21 cellular contexts compared by ENCODE assay signal in genomic region chr12:69343357-69343756, GRCh38. TPM values are rescaled to one million over a fixed set of nuclear protein-coding genes. Genes with fewer than 3 reads are reported as not detected.
DNase-seq lines count a peak whose midpoint lies in the region; ATAC-seq and TF ChIP-seq lines count a peak whose summit lies in the region.
"Had no signal": no experiment of that assay in that cellular context is flagged by ENCODE, and none has a peak within 500 bp of the region (broad histone marks: within the 10 kb centered on the region; RNA-seq: fewer than 3 reads in every experiment).

No MANE protein-coding gene starts in this region.

- no peak for TF ChIP-seq CTCF in body of pancreas (IDR thresholded peaks at IDR 0.05)
- TF ChIP-seq CTCF in upper lobe of right lung (IDR thresholded peaks at IDR 0.05): no peak
- no peak for TF ChIP-seq CTCF in Caco-2 (IDR thresholded peaks at IDR 0.05; ENCODE audit: insufficient read depth in 1 of 2, low read depth in 1 of 2, low read length in 1 of 2, severe bottlenecking in 1 of 2, unreplicated experiment in 1 of 2)
- no peak for TF ChIP-seq CTCF in WERI-Rb-1 (IDR thresholded peaks at IDR 0.05; ENCODE audit: low read depth, low read length)

- H3K27me3 Mint-ChIP-seq in Caco-2 (ENCODE audit: insufficient read depth, unreplicated experiment): no peaks in the 10 kb centered on the region

- no peak overlapping the region for H3K4me3 Mint-ChIP-seq in Caco-2 (ENCODE audit: unreplicated experiment)
- H3K4me3 Mint-ChIP-seq: CD8-positive, alpha-beta T cell had no signal

- no peak overlapping the region for H3K4me3 ChIP-seq in body of pancreas
- no peak overlapping the region for H3K4me3 ChIP-seq in upper lobe of right lung
- H3K4me3 ChIP-seq in Caco-2 (ENCODE audit: low read depth, low read length): no peak overlapping the region
- no peak overlapping the region for H3K4me3 ChIP-seq in WERI-Rb-1 (ENCODE audit: low read depth, low read length)
- H3K4me3 ChIP-seq: MG63 had no signal

- no peak overlapping the region for H3K27ac Mint-ChIP-seq in Caco-2 (ENCODE audit: unreplicated experiment)
- H3K27ac Mint-ChIP-seq: CD8-positive, alpha-beta T cell had no signal

- H3K27me3 ChIP-seq in body of pancreas (no peaks in the 10 kb centered on the region), upper lobe of right lung (no peaks in the 10 kb centered on the region), Caco-2 (replicated peaks; ENCODE audit: control insufficient read depth, insufficient read depth, low read length) (no peaks in the 10 kb centered on the region), WERI-Rb-1 (ENCODE audit: insufficient read depth, low read depth, severe bottlenecking) (no peaks in the 10 kb centered on the region)
- H3K27me3 ChIP-seq: MG63 had no signal

- no peak for TF ChIP-seq POLR2A in body of pancreas (IDR thresholded peaks at IDR 0.05)

- DNase-seq in SKM-1 treated with dmso at 0.1 percent for 144 hours (lab: John Stamatoyannopoulos, UW; ENCODE audit: unreplicated experiment) (peak; percentile 22), SKM-1 (lab: John Stamatoyannopoulos, UW; ENCODE audit: unreplicated experiment) (no peak), NOMO-1 (lab: John Stamatoyannopoulos, UW; ENCODE audit: unreplicated experiment in 2 of 2) (peak; percentile 42 to 84), body of pancreas (no peak), upper lobe of right lung (no peak), Caco-2 (no peak), ecto neural progenitor cell (ENCODE audit: low spot score) (no peak), WERI-Rb-1 (no peak)
- DNase-seq: 8988T; BE2C; CD8-positive, alpha-beta T cell; DMS79; Kasumi-1; MG63; NCI-H1436; NCI-H1930; NCI-H226; NCI-H524; Right ventricle myocardium superior had no signal

- H3K36me3 ChIP-seq in body of pancreas (replicated peaks in 1 of 2; ENCODE audit: insufficient read depth in 1 of 2, low read depth in 2 of 2) (no peaks in the 10 kb centered on the region), upper lobe of right lung (no peaks in the 10 kb centered on the region), Caco-2 (ENCODE audit: control insufficient read depth, insufficient read depth, low read length) (no peaks in the 10 kb centered on the region), WERI-Rb-1 (no peaks in the 10 kb centered on the region)
- H3K36me3 ChIP-seq: BE2C, MG63 had no signal

- peaks cover 27% of the 10 kb centered on the region for H3K4me1 Mint-ChIP-seq in Caco-2 (ENCODE audit: low read depth, unreplicated experiment)

- H3K36me3 Mint-ChIP-seq in Caco-2 (ENCODE audit: insufficient read depth, unreplicated experiment): peaks cover 6% of the 10 kb centered on the region
- H3K36me3 Mint-ChIP-seq: CD8-positive, alpha-beta T cell had no signal

- CTCF ChIA-PET in Caco-2 (lab: Charles Lee): interaction anchor here (0.5 to 1.2 kb wide), 2 partner anchors 14 to 52 kb away, joined by 3 read pairs; no protein-coding TSS in a partner anchor

- H3K4me1 ChIP-seq in body of pancreas (peaks cover 90% of the 10 kb centered on the region), upper lobe of right lung (peaks cover 29% of the 10 kb centered on the region), Caco-2 (peaks cover 69% of the 10 kb centered on the region)
- H3K4me1 ChIP-seq: BE2C had no signal

- 49 to 52% methylated on average over 3 of the region's 3 CpGs for WGBS in body of pancreas, 2 donors

- no peaks in the 10 kb centered on the region for H3K9me3 ChIP-seq in body of pancreas
- H3K9me3 ChIP-seq in upper lobe of right lung: no peaks in the 10 kb centered on the region
- no peaks in the 10 kb centered on the region for H3K9me3 ChIP-seq in Caco-2
- no peaks in the 10 kb centered on the region for H3K9me3 ChIP-seq in WERI-Rb-1 (ENCODE audit: severe bottlenecking)
- H3K9me3 ChIP-seq: BE2C, MG63 had no signal

- H3K9me3 Mint-ChIP-seq in Caco-2 (ENCODE audit: unreplicated experiment): no peaks in the 10 kb centered on the region
- H3K9me3 Mint-ChIP-seq: CD8-positive, alpha-beta T cell had no signal

- no TSS peak for BruUV-seq in Caco-2 (replicated peaks; lab: Mats Ljungman, UMichigan)

- H3K27ac ChIP-seq in body of pancreas (peak overlapping the region; percentile 28 to 94 (median 80)), upper lobe of right lung (no peak overlapping the region), WERI-Rb-1 (no peak overlapping the region)

- POLR2A ChIA-PET in Caco-2 (lab: Charles Lee): interaction anchor here (1.1 kb wide), 1 partner anchor 10 kb away, joined by 3 read pairs; no protein-coding TSS in a partner anchor

- ATAC-seq in body of pancreas (no peak), upper lobe of right lung (peak; percentile 38)
- ATAC-seq: CD8-positive, alpha-beta T cell; SK-N-SH treated with all-trans-retinoic acid at 6 μM for 48 hours had no signal

- intact Hi-C loops in body of pancreas (cut with DNase I) (no loop called here), upper lobe of right lung (cut with DNase I) (no loop called here), Caco-2 (cut with micrococcal nuclease; ENCODE audit: unreplicated experiment) (no loop called here)

RNA-seq across cellular contexts. Expression of gene LYZ, which starts 4.8 kb away (rescaled TPM):
- total RNA-seq in body of pancreas (100 to 1,000 TPM in 1 of 2 donors, 10 to 100 TPM in 1; 18.8 to 118 TPM), upper lobe of right lung (1,056 TPM), Caco-2 (2022) (16.8 and 16.9 TPM in 2 replicates)
- total RNA-seq: H4 had no signal

RNA-seq across cellular contexts. Expression of gene YEATS4, which starts 16.2 kb away (rescaled TPM):
- total RNA-seq in body of pancreas: 10 to 100 TPM; 14.3 to 15.8 TPM
- total RNA-seq in upper lobe of right lung: 11.4 TPM
- 40.9 and 42.6 TPM in 2 replicates for total RNA-seq in Caco-2 (2022)

Comparison
In these comparisons a context has a peak if more than half of its experiments do, and no peak if none do; other contexts are left out.
1. DNase-seq: peak in SKM-1 treated with dmso at 0.1 percent for 144 hours (single experiment) and NOMO-1 (2 of 2); none in SKM-1 (single experiment), body of pancreas (0 of 4), upper lobe of right lung (single experiment), Caco-2 (0 of 2), ecto neural progenitor cell (single experiment) and WERI-Rb-1 (single experiment).
2. H3K27ac ChIP-seq: peak in body of pancreas (4 of 4); none in upper lobe of right lung (single experiment) and WERI-Rb-1 (single experiment).